Comparison of ENCODE assay signal across 1 cellular context in the genomic region with DNA sequence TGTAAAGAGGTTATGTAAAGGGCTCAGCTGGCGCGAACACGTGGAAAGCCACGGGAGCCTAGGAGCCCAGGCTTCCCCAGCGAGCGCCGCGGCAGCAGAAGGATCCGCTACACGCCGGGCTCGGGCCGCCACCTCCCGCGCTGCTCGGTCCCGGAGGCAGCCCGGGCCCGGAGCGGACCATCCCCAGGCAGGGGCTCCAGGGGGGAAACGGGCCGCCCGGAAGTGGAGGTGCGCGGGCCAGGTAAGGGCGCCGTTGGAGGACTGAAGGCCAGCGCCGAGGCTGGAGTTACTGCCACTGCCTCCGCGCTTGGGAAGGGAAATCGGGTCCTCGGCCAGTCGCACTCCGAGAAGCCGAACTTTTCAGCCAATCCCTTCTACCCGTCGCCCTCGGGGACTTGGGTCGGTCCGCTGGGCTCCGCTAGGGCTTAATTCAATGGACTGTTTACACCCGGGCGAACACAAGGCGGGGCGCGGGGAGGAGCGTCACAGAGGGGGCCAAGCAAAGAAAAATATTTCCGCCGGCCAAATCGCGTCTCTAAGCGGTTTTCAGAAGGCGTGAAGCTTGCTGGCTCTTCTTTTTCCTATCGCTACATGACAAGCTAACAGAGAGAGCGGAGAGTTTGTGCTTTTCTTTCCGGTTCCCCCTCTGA.
TF ChIP-seq lines count a peak whose summit lies in the region.

No MANE protein-coding gene starts in this region.

TF ChIP-seq in HEK293, 187 proteins besides CTCF, POLR2A, EP300 and RAD21 (continued from another document and continues in another):
- TF ChIP-seq, protein P1, sequence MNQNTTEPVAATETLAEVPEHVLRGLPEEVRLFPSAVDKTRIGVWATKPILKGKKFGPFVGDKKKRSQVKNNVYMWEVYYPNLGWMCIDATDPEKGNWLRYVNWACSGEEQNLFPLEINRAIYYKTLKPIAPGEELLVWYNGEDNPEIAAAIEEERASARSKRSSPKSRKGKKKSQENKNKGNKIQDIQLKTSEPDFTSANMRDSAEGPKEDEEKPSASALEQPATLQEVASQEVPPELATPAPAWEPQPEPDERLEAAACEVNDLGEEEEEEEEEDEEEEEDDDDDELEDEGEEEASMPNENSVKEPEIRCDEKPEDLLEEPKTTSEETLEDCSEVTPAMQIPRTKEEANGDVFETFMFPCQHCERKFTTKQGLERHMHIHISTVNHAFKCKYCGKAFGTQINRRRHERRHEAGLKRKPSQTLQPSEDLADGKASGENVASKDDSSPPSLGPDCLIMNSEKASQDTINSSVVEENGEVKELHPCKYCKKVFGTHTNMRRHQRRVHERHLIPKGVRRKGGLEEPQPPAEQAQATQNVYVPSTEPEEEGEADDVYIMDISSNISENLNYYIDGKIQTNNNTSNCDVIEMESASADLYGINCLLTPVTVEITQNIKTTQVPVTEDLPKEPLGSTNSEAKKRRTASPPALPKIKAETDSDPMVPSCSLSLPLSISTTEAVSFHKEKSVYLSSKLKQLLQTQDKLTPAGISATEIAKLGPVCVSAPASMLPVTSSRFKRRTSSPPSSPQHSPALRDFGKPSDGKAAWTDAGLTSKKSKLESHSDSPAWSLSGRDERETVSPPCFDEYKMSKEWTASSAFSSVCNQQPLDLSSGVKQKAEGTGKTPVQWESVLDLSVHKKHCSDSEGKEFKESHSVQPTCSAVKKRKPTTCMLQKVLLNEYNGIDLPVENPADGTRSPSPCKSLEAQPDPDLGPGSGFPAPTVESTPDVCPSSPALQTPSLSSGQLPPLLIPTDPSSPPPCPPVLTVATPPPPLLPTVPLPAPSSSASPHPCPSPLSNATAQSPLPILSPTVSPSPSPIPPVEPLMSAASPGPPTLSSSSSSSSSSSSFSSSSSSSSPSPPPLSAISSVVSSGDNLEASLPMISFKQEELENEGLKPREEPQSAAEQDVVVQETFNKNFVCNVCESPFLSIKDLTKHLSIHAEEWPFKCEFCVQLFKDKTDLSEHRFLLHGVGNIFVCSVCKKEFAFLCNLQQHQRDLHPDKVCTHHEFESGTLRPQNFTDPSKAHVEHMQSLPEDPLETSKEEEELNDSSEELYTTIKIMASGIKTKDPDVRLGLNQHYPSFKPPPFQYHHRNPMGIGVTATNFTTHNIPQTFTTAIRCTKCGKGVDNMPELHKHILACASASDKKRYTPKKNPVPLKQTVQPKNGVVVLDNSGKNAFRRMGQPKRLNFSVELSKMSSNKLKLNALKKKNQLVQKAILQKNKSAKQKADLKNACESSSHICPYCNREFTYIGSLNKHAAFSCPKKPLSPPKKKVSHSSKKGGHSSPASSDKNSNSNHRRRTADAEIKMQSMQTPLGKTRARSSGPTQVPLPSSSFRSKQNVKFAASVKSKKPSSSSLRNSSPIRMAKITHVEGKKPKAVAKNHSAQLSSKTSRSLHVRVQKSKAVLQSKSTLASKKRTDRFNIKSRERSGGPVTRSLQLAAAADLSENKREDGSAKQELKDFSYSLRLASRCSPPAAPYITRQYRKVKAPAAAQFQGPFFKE (tag by site-specific recombination; IDR thresholded peaks at IDR 0.05; ENCODE audit: borderline replicate concordance): no peak
- TF ChIP-seq ZNF416 (tag by site-specific recombination; IDR thresholded peaks at IDR 0.05) (no peak), BCL11B (tag by site-specific recombination; IDR thresholded peaks at IDR 0.05; ENCODE audit: low read depth) (no peak), ZNF514 (tag by site-specific recombination; IDR thresholded peaks at IDR 0.05) (no peak), MZF1 (tag by site-specific recombination; IDR thresholded peaks at IDR 0.05; ENCODE audit: borderline replicate concordance) (no peak), ZBTB20 (tag by site-specific recombination; IDR thresholded peaks at IDR 0.05) (peak; percentile 98), ZNF239 (tag by site-specific recombination; IDR thresholded peaks at IDR 0.05) (no peak), ZNF121 (tag by site-specific recombination; IDR thresholded peaks at IDR 0.05) (peak; percentile 39; the same call in 1 of the 2 replicates), MEIS1 (CRISPR knock-in tag; IDR thresholded peaks at IDR 0.05; ENCODE audit: borderline replicate concordance) (no peak), ZNF521 (tag by site-specific recombination; IDR thresholded peaks at IDR 0.05) (no peak), ZNF266 (tag by site-specific recombination; IDR thresholded peaks at IDR 0.05; ENCODE audit: low read depth) (no peak), ZNF132 (tag by site-specific recombination; IDR thresholded peaks at IDR 0.05; ENCODE audit: borderline replicate concordance) (no peak), SETDB1 (IDR thresholded peaks at IDR 0.05; ENCODE audit: insufficient read length, low read length) (no peak), ZNF433 (tag by site-specific recombination; IDR thresholded peaks at IDR 0.05; ENCODE audit: low read depth) (no peak), TCF7L2 (IDR thresholded peaks at IDR 0.05; ENCODE audit: borderline replicate concordance, low read depth, low read length) (peak; percentile 76), ZNF707 (tag by site-specific recombination; IDR thresholded peaks at IDR 0.05) (no peak), KLF10 (tag by site-specific recombination; IDR thresholded peaks at IDR 0.05) (peak; percentile 33; the same call in 1 of the 2 replicates), ZNF558 (tag by site-specific recombination; IDR thresholded peaks at IDR 0.05) (peak; percentile 54; the same call in 1 of the 2 replicates), WT1 (tag by site-specific recombination; IDR thresholded peaks at IDR 0.05) (peak; percentile 40; the same call in 1 of the 2 replicates), ZNF549 (tag by site-specific recombination; IDR thresholded peaks at IDR 0.05) (no peak), ZNF214 (tag by site-specific recombination; IDR thresholded peaks at IDR 0.05; ENCODE audit: borderline replicate concordance) (no peak), ZNF184 (tag by site-specific recombination; IDR thresholded peaks at IDR 0.05) (peak; percentile 56; the same call in 1 of the 2 replicates), SP2 (tag by site-specific recombination; IDR thresholded peaks at IDR 0.05) (peak; percentile 73), ZBTB21 (tag by site-specific recombination; IDR thresholded peaks at IDR 0.05) (peak; percentile 68), ZNF2 (tag by site-specific recombination; IDR thresholded peaks at IDR 0.05) (no peak), ZNF776 (tag by site-specific recombination; IDR thresholded peaks at IDR 0.05; ENCODE audit: borderline replicate concordance) (no peak), ZBTB7A (tag by site-specific recombination; IDR thresholded peaks at IDR 0.05; ENCODE audit: low read depth) (no peak; the same call in 1 of the 2 replicates), ZNF248 (tag by site-specific recombination; IDR thresholded peaks at IDR 0.05) (no peak)
- TF ChIP-seq, protein P2, sequence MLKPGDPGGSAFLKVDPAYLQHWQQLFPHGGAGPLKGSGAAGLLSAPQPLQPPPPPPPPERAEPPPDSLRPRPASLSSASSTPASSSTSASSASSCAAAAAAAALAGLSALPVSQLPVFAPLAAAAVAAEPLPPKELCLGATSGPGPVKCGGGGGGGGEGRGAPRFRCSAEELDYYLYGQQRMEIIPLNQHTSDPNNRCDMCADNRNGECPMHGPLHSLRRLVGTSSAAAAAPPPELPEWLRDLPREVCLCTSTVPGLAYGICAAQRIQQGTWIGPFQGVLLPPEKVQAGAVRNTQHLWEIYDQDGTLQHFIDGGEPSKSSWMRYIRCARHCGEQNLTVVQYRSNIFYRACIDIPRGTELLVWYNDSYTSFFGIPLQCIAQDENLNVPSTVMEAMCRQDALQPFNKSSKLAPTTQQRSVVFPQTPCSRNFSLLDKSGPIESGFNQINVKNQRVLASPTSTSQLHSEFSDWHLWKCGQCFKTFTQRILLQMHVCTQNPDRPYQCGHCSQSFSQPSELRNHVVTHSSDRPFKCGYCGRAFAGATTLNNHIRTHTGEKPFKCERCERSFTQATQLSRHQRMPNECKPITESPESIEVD (tag by site-specific recombination; IDR thresholded peaks at IDR 0.05): no peak
- TF ChIP-seq, protein P3, sequence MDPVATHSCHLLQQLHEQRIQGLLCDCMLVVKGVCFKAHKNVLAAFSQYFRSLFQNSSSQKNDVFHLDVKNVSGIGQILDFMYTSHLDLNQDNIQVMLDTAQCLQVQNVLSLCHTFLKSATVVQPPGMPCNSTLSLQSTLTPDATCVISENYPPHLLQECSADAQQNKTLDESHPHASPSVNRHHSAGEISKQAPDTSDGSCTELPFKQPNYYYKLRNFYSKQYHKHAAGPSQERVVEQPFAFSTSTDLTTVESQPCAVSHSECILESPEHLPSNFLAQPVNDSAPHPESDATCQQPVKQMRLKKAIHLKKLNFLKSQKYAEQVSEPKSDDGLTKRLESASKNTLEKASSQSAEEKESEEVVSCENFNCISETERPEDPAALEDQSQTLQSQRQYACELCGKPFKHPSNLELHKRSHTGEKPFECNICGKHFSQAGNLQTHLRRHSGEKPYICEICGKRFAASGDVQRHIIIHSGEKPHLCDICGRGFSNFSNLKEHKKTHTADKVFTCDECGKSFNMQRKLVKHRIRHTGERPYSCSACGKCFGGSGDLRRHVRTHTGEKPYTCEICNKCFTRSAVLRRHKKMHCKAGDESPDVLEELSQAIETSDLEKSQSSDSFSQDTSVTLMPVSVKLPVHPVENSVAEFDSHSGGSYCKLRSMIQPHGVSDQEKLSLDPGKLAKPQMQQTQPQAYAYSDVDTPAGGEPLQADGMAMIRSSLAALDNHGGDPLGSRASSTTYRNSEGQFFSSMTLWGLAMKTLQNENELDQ (tag by site-specific recombination; IDR thresholded peaks at IDR 0.05; ENCODE audit: low read depth): no peak
- TF ChIP-seq, protein P4, sequence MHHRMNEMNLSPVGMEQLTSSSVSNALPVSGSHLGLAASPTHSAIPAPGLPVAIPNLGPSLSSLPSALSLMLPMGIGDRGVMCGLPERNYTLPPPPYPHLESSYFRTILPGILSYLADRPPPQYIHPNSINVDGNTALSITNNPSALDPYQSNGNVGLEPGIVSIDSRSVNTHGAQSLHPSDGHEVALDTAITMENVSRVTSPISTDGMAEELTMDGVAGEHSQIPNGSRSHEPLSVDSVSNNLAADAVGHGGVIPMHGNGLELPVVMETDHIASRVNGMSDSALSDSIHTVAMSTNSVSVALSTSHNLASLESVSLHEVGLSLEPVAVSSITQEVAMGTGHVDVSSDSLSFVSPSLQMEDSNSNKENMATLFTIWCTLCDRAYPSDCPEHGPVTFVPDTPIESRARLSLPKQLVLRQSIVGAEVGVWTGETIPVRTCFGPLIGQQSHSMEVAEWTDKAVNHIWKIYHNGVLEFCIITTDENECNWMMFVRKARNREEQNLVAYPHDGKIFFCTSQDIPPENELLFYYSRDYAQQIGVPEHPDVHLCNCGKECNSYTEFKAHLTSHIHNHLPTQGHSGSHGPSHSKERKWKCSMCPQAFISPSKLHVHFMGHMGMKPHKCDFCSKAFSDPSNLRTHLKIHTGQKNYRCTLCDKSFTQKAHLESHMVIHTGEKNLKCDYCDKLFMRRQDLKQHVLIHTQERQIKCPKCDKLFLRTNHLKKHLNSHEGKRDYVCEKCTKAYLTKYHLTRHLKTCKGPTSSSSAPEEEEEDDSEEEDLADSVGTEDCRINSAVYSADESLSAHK (tag by site-specific recombination; IDR thresholded peaks at IDR 0.05): peak; percentile 49; the same call in 1 of the 2 replicates
- TF ChIP-seq, protein P5, sequence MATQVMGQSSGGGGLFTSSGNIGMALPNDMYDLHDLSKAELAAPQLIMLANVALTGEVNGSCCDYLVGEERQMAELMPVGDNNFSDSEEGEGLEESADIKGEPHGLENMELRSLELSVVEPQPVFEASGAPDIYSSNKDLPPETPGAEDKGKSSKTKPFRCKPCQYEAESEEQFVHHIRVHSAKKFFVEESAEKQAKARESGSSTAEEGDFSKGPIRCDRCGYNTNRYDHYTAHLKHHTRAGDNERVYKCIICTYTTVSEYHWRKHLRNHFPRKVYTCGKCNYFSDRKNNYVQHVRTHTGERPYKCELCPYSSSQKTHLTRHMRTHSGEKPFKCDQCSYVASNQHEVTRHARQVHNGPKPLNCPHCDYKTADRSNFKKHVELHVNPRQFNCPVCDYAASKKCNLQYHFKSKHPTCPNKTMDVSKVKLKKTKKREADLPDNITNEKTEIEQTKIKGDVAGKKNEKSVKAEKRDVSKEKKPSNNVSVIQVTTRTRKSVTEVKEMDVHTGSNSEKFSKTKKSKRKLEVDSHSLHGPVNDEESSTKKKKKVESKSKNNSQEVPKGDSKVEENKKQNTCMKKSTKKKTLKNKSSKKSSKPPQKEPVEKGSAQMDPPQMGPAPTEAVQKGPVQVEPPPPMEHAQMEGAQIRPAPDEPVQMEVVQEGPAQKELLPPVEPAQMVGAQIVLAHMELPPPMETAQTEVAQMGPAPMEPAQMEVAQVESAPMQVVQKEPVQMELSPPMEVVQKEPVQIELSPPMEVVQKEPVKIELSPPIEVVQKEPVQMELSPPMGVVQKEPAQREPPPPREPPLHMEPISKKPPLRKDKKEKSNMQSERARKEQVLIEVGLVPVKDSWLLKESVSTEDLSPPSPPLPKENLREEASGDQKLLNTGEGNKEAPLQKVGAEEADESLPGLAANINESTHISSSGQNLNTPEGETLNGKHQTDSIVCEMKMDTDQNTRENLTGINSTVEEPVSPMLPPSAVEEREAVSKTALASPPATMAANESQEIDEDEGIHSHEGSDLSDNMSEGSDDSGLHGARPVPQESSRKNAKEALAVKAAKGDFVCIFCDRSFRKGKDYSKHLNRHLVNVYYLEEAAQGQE (tag by site-specific recombination; IDR thresholded peaks at IDR 0.05): no peak; the same call in 1 of the 2 replicates
- TF ChIP-seq, protein P6, sequence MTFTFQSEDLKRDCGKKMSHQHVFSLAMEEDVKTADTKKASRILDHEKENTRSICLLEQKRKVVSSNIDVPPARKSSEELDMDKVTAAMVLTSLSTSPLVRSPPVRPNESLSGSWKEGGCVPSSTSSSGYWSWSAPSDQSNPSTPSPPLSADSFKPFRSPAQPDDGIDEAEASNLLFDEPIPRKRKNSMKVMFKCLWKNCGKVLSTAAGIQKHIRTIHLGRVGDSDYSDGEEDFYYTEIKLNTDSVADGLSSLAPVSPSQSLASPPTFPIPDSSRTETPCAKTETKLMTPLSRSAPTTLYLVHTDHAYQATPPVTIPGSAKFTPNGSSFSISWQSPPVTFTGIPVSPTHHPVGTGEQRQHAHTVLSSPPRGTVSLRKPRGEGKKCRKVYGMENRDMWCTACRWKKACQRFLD (tag by site-specific recombination; IDR thresholded peaks at IDR 0.05): no peak
- TF ChIP-seq, protein P7, sequence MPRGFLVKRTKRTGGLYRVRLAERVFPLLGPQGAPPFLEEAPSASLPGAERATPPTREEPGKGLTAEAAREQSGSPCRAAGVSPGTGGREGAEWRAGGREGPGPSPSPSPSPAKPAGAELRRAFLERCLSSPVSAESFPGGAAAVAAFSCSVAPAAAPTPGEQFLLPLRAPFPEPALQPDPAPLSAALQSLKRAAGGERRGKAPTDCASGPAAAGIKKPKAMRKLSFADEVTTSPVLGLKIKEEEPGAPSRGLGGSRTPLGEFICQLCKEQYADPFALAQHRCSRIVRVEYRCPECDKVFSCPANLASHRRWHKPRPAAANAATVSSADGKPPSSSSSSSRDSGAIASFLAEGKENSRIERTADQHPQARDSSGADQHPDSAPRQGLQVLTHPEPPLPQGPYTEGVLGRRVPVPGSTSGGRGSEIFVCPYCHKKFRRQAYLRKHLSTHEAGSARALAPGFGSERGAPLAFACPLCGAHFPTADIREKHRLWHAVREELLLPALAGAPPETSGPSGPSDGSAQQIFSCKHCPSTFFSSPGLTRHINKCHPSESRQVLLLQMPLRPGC (tag by site-specific recombination; IDR thresholded peaks at IDR 0.05): no peak
- TF ChIP-seq, protein P8, sequence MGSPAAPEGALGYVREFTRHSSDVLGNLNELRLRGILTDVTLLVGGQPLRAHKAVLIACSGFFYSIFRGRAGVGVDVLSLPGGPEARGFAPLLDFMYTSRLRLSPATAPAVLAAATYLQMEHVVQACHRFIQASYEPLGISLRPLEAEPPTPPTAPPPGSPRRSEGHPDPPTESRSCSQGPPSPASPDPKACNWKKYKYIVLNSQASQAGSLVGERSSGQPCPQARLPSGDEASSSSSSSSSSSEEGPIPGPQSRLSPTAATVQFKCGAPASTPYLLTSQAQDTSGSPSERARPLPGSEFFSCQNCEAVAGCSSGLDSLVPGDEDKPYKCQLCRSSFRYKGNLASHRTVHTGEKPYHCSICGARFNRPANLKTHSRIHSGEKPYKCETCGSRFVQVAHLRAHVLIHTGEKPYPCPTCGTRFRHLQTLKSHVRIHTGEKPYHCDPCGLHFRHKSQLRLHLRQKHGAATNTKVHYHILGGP (tag by site-specific recombination; IDR thresholded peaks at IDR 0.05): no peak
